In genomic region chr3:73433079-73433478, GRCh38 we compare ENCODE assay signal across 14 cellular contexts.
DNase-seq lines count a peak whose midpoint lies in the region; ATAC-seq and TF ChIP-seq lines count a peak whose summit lies in the region.
"Had no signal": no experiment of that assay in that cellular context is flagged by ENCODE, and none has a peak within 500 bp of the region (broad histone marks: within the 10 kb centered on the region; RNA-seq: fewer than 3 reads in every experiment).

No MANE protein-coding gene starts in this region.

- H3K4me3 Mint-ChIP-seq in MCF 10A (ENCODE audit: unreplicated experiment) = no peak overlapping the region

- no peak for TF ChIP-seq RAD21 in neural cell (conservative IDR thresholded peaks at IDR 0.05)

- H3K9ac ChIP-seq in mammary epithelial cell (ENCODE audit: insufficient read depth, low read length) = no peak overlapping the region
- H3K9ac ChIP-seq in neural cell (ENCODE audit: low read length) = peak overlapping the region; percentile 2
- H3K9ac ChIP-seq: BLaER1 had no signal

- TF ChIP-seq EP300 in esophagus muscularis mucosa (IDR thresholded peaks at IDR 0.05) (no peak), neural cell (conservative IDR thresholded peaks at IDR 0.05; ENCODE audit: poor library complexity, severe bottlenecking) (no peak)

- no peaks in the 10 kb centered on the region for H4K20me1 ChIP-seq in mammary epithelial cell (ENCODE audit: insufficient read depth, low read length)
- H4K20me1 ChIP-seq in neural cell (ENCODE audit: insufficient read depth) = no peaks in the 10 kb centered on the region
- H4K20me1 ChIP-seq: BLaER1 had no signal

- TF ChIP-seq CTCF in mammary epithelial cell (conservative IDR thresholded peaks at IDR 0.05 in 1 of 2, IDR thresholded peaks at IDR 0.05 in 1 of 2; ENCODE audit: extremely low read depth in 1 of 2, insufficient read depth in 1 of 2, low read depth in 1 of 2, low read length in 2 of 2) = no peak
- TF ChIP-seq CTCF in MCF 10A (IDR thresholded peaks at IDR 0.05; ENCODE audit: unreplicated experiment) = no peak
- TF ChIP-seq CTCF in esophagus muscularis mucosa (IDR thresholded peaks at IDR 0.05) = no peak
- no peak for TF ChIP-seq CTCF in neural cell (IDR thresholded peaks at IDR 0.05; ENCODE audit: poor library complexity, severe bottlenecking)
- TF ChIP-seq CTCF in uterus (IDR thresholded peaks at IDR 0.05) = no peak
- TF ChIP-seq CTCF in brain microvascular endothelial cell (IDR thresholded peaks at IDR 0.05; ENCODE audit: low read depth, low read length, missing control alignments) = no peak

- H3K79me2 ChIP-seq in mammary epithelial cell (ENCODE audit: insufficient read depth, low read length) (no peaks in the 10 kb centered on the region), neural cell (replicated peaks; ENCODE audit: insufficient read depth, low read length) (no peaks in the 10 kb centered on the region)

- H3K4me1 ChIP-seq in mammary epithelial cell (ENCODE audit: insufficient read depth, low read length) (no peaks in the 10 kb centered on the region), esophagus muscularis mucosa (peaks cover 39 to 91% (median 78%) of the 10 kb centered on the region in 4 donors), uterus (peaks cover 8 to 14% of the 10 kb centered on the region in 2 donors)

- H3K4me2 ChIP-seq in mammary epithelial cell (ENCODE audit: insufficient read depth, low read depth, low read length) = peak overlapping the region; percentile 0
- H3K4me2 ChIP-seq in neural cell (ENCODE audit: low read length) = no peak overlapping the region
- H3K4me2 ChIP-seq: BLaER1 had no signal

- BruUV-seq in mammary epithelial cell (replicated peaks; lab: Mats Ljungman, UMichigan) (no TSS peak), MCF 10A (replicated peaks; lab: Mats Ljungman, UMichigan) (no TSS peak)

- H3K27me3 ChIP-seq in mammary epithelial cell (ENCODE audit: insufficient read depth, low read length) = no peaks in the 10 kb centered on the region
- H3K27me3 ChIP-seq in esophagus muscularis mucosa = no peaks in the 10 kb centered on the region
- no peaks in the 10 kb centered on the region for H3K27me3 ChIP-seq in neural cell (ENCODE audit: insufficient read depth, low read depth, low read length)
- no peaks in the 10 kb centered on the region for H3K27me3 ChIP-seq in uterus
- no peaks in the 10 kb centered on the region for H3K27me3 ChIP-seq in brain microvascular endothelial cell (replicated peaks)
- H3K27me3 ChIP-seq: BLaER1 had no signal

- H3K9me3 Mint-ChIP-seq in MCF 10A (ENCODE audit: unreplicated experiment) = no peaks in the 10 kb centered on the region

- no peak overlapping the region for H3K27ac Mint-ChIP-seq in MCF 10A (ENCODE audit: low read depth, unreplicated experiment)

- peaks cover 47% of the 10 kb centered on the region for H3K27me3 Mint-ChIP-seq in MCF 10A (ENCODE audit: insufficient read depth, unreplicated experiment)

- dilution Hi-C loops in mammary epithelial cell (cut with HindIII; ENCODE audit: low sequenced_read_pairs) = no loop called here

- TF ChIP-seq POLR2A in esophagus muscularis mucosa (IDR thresholded peaks at IDR 0.05; ENCODE audit: low read depth) (no peak), uterus (IDR thresholded peaks at IDR 0.05) (no peak)

- no peak overlapping the region for H3K27ac ChIP-seq in mammary epithelial cell (ENCODE audit: insufficient read depth, low read depth, low read length)
- peak overlapping the region in 1 of 4 donors; percentile 39 for H3K27ac ChIP-seq in esophagus muscularis mucosa (replicated peaks in 1 of 4)
- H3K27ac ChIP-seq in neural cell (ENCODE audit: low read length) = no peak overlapping the region
- peak overlapping the region; percentile 46 to 64 for H3K27ac ChIP-seq in uterus
- H3K27ac ChIP-seq in brain microvascular endothelial cell = no peak overlapping the region
- H3K27ac ChIP-seq: BLaER1 had no signal

- H3F3A ChIP-seq in neural cell (ENCODE audit: insufficient read depth, low read length, poor library complexity, severe bottlenecking) = no peaks in the 10 kb centered on the region

- WGBS in mammary epithelial cell (ENCODE audit: low coverage, missing lambda C conversion rate) = 93% methylated on average over 2 of the region's 2 CpGs
- 43% methylated on average over 2 of the region's 2 CpGs for WGBS in esophagus muscularis mucosa

- intact Hi-C loops in mammary epithelial cell (cut with micrococcal nuclease) (no loop called here), MCF 10A (cut with micrococcal nuclease) (no loop called here), esophagus muscularis mucosa (cut with DNase I) (loop anchor here (5.0 kb wide), 2 partner anchors 74 to 331 kb away; no protein-coding TSS in a partner anchor), uterus (cut with DNase I; ENCODE audit: low total_unique reads) (no loop called here), posterior cingulate gyrus (cut with DNase I) (no loop called here)

- H3K36me3 Mint-ChIP-seq in MCF 10A (ENCODE audit: insufficient read depth, unreplicated experiment) = no peaks in the 10 kb centered on the region

- POLR2A ChIA-PET in MCF 10A (lab: Yijun Ruan, JAX) = interaction anchor here (0.7 kb wide), 1 partner anchor 17 kb away, joined by 6 read pairs; no protein-coding TSS in a partner anchor

- no peaks in the 10 kb centered on the region for H3K9me2 ChIP-seq in neural cell (ENCODE audit: insufficient read depth, low read length)

- H3K36me3 ChIP-seq in mammary epithelial cell (ENCODE audit: insufficient read depth, low read length) = no peaks in the 10 kb centered on the region
- H3K36me3 ChIP-seq in esophagus muscularis mucosa = no peaks in the 10 kb centered on the region
- no peaks in the 10 kb centered on the region for H3K36me3 ChIP-seq in neural cell (ENCODE audit: insufficient read depth, low read length)
- no peaks in the 10 kb centered on the region for H3K36me3 ChIP-seq in uterus
- H3K36me3 ChIP-seq in brain microvascular endothelial cell (replicated peaks) = no peaks in the 10 kb centered on the region
- H3K36me3 ChIP-seq: BLaER1 had no signal

- in situ Hi-C loops in mammary epithelial cell (cut with MboI; ENCODE audit: low sequenced_read_pairs in 2 of 2) = loop anchor here in 1 of 2 donors (10.0 kb wide), 1 partner anchor 338 kb away; no protein-coding TSS in a partner anchor
- in situ Hi-C loops in brain microvascular endothelial cell (cut with HindIII; ENCODE audit: low pct_ligation_motif_present, low sequenced_read_pairs) = no loop called here

- H3K9me3 ChIP-seq in mammary epithelial cell (replicated peaks; ENCODE audit: insufficient read depth, low read length) (no peaks in the 10 kb centered on the region), esophagus muscularis mucosa (no peaks in the 10 kb centered on the region), neural cell (ENCODE audit: low read length) (no peaks in the 10 kb centered on the region), uterus (no peaks in the 10 kb centered on the region)
- H3K9me3 ChIP-seq: BLaER1 had no signal

- no peaks in the 10 kb centered on the region for H3K4me1 Mint-ChIP-seq in MCF 10A (ENCODE audit: insufficient read depth, unreplicated experiment)

- no peak overlapping the region for H2AFZ ChIP-seq in mammary epithelial cell (ENCODE audit: low read depth, low read length)
- no peak overlapping the region for H2AFZ ChIP-seq in neural cell (ENCODE audit: low read depth, low read length)

- CTCF ChIA-PET in mammary epithelial cell (lab: Charles Lee; ENCODE audit: low non-redundant PET) = no interaction called here
- CTCF ChIA-PET in MCF 10A (lab: Yijun Ruan, JAX) = interaction anchor here (0.6 to 10.3 kb wide), 18 partner anchors 9 to 1680 kb away, joined by 3 to 135 read pairs (median 4); no protein-coding TSS in a partner anchor

- H3K4me3 ChIP-seq in mammary epithelial cell (replicated peaks in 1 of 3; ENCODE audit: insufficient read depth in 1 of 3, low read depth in 2 of 3, low read length in 3 of 3) (no peak overlapping the region), esophagus muscularis mucosa (peak overlapping the region; percentile 11 to 30 (median 16)), neural cell (ENCODE audit: low read length) (peak overlapping the region; percentile 52), uterus (no peak overlapping the region), brain microvascular endothelial cell (ENCODE audit: low read depth, low read length) (no peak overlapping the region)
- H3K4me3 ChIP-seq: BLaER1 had no signal

- DNase-seq in mammary epithelial cell = no peak
- no peak for DNase-seq in MCF 10A (ENCODE audit: unreplicated experiment)
- DNase-seq in esophagus muscularis mucosa (ENCODE audit: extremely low spot score) = no peak
- no peak for DNase-seq in uterus
- no peak for DNase-seq in posterior cingulate gyrus
- DNase-seq in brain microvascular endothelial cell = no peak
- DNase-seq: DMS 273 treated with DMSO at 0.1 percent for 48 hours, NCI-H1694, NCI-H2107, Right ventricle myocardium superior had no signal

- no peak for ATAC-seq in GM18520 (IDR thresholded peaks at IDR 0.05; ENCODE audit: unreplicated experiment)
- ATAC-seq: Panc1 had no signal

TF ChIP-seq in neural cell, 6 proteins besides CTCF, POLR2A, EP300 and RAD21 (continues in another document):
- TF ChIP-seq POLR2AphosphoS5 (IDR thresholded peaks at IDR 0.05) = no peak
- TF ChIP-seq EZH2 (IDR thresholded peaks at IDR 0.05; ENCODE audit: borderline replicate concordance, insufficient read depth, low read length, poor library complexity, severe bottlenecking) = no peak
- TF ChIP-seq TAF1 (IDR thresholded peaks at IDR 0.05; ENCODE audit: low read depth) = no peak
- TF ChIP-seq SMC3 (conservative IDR thresholded peaks at IDR 0.05; ENCODE audit: poor library complexity) = no peak

Comparison
In these comparisons a context has a peak if more than half of its experiments do, and no peak if none do; other contexts are left out.
1. H3K27ac ChIP-seq: peak in uterus (2 of 2); none in mammary epithelial cell (single experiment), neural cell (single experiment) and brain microvascular endothelial cell (single experiment).
2. H3K4me3 ChIP-seq: peak in esophagus muscularis mucosa (4 of 4) and neural cell (single experiment); none in mammary epithelial cell (0 of 3), uterus (0 of 2) and brain microvascular endothelial cell (single experiment).